Comparison of ENCODE assay signal across 9 cellular contexts in the genomic region with DNA sequence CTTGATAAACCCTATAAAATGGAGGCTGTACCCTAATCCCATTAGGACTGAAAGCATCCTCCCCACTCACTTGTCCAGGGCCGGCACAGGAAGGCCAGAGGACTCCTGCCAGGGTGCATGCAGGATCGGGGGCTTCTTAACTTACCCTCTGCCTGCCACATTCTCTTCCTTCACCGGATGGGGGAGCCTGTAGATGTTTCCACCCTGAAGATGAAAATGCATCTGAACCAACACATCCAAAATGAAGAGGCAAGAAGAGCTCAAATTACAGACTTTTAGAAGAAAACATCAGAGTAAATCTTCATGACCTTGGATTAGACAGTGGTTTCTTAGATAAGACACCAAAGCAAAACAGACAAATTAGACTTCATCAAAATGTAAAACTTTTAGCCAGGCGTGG. TPM values are rescaled to one million over a fixed set of nuclear protein-coding genes. Genes with fewer than 3 reads are reported as not detected.
A peak's percentile ranks its signal among the peaks of the same experiment; 100 is the strongest.
DNase-seq lines count a peak whose midpoint lies in the region; ATAC-seq, FAIRE-seq and TF ChIP-seq lines count a peak whose summit lies in the region.
"Had no signal": no experiment of that assay in that cellular context is flagged by ENCODE, and none has a peak within 500 bp of the region (broad histone marks: within the 10 kb centered on the region; RNA-seq: fewer than 3 reads in every experiment).

No MANE protein-coding gene starts in this region.

- CTCF ChIA-PET in CD4-positive, alpha-beta T cell (lab: Charles Lee): no interaction called here

- POLR2A ChIA-PET in CD4-positive, alpha-beta T cell (lab: Charles Lee): interaction anchor here (0.6 to 0.8 kb wide), 2 partner anchors 59 to 238 kb away, joined by 3 read pairs; partner anchors contain the start of gene SELENOW

- WGBS in mesodermal cell (ENCODE audit: insufficient coverage in 2 of 2), 2 experiments: 43 to 50% methylated on average over 3 of the region's 4 CpGs

- no peak overlapping the region for H3K4me3 Mint-ChIP-seq in CD4-positive, alpha-beta T cell

- intact Hi-C loops in CD4-positive, alpha-beta T cell (cut with DNase I, micrococcal nuclease): loop anchor here in 1 of 2 experiments (2.0 to 5.0 kb wide), 2 partner anchors 37 to 68 kb away; partner anchors contain the start of gene BICRA

- no peak for FAIRE-seq in frontal cortex (lab: Jason Lieb, UNC)

- no peak overlapping the region for H3K4me3 ChIP-seq in mesodermal cell (ENCODE audit: extremely low read depth, insufficient read depth, low read length, poor library complexity, severe bottlenecking)

- no peaks in the 10 kb centered on the region for H3K36me3 ChIP-seq in mesodermal cell (ENCODE audit: control insufficient read depth, insufficient read depth, low read length)

- peaks cover 20% of the 10 kb centered on the region for H3K27me3 ChIP-seq in CD4-positive, alpha-beta T cell (ENCODE audit: control insufficient read depth, insufficient read depth, low read length)

- H3K4me1 ChIP-seq in mesodermal cell (ENCODE audit: control insufficient read depth, insufficient read depth, low read length, poor library complexity, severe bottlenecking): peaks cover 15% of the 10 kb centered on the region

- H3K27ac Mint-ChIP-seq in CD4-positive, alpha-beta T cell: peak overlapping the region; percentile 79

- no peak for DNase-seq in CD4-positive, alpha-beta T cell
- peak; percentile 45 for DNase-seq in HT-29 (ENCODE audit: low spot score)
- DNase-seq in amniotic epithelial cell (ENCODE audit: low read depth): peak; percentile 84
- DNase-seq in putamen (ENCODE audit: low spot score): no peak
- DNase-seq in frontal cortex (ENCODE audit: low spot score in 2 of 2): no peak

- no peaks in the 10 kb centered on the region for H3K9me3 Mint-ChIP-seq in CD4-positive, alpha-beta T cell

- H3K27me3 Mint-ChIP-seq in CD4-positive, alpha-beta T cell: peaks cover 10% of the 10 kb centered on the region

- H3K27ac ChIP-seq in CD4-positive, alpha-beta T cell (ENCODE audit: low read depth, low read length): no peak overlapping the region
- peak overlapping the region; percentile 95 for H3K27ac ChIP-seq in mesodermal cell (ENCODE audit: low read depth, low read length, severe bottlenecking)

- peaks cover 21% of the 10 kb centered on the region for H3K4me1 Mint-ChIP-seq in CD4-positive, alpha-beta T cell (ENCODE audit: low read depth)

- no peaks in the 10 kb centered on the region for H3K36me3 Mint-ChIP-seq in CD4-positive, alpha-beta T cell (ENCODE audit: low read depth)

- no peak for TF ChIP-seq CTCF in CD4-positive, alpha-beta T cell (IDR thresholded peaks at IDR 0.05)

- H3K9me3 ChIP-seq in CD4-positive, alpha-beta T cell (ENCODE audit: control insufficient read depth, low read length): no peaks in the 10 kb centered on the region
- no peaks in the 10 kb centered on the region for H3K9me3 ChIP-seq in mesodermal cell (ENCODE audit: control insufficient read depth, low read length)

- no peak for ATAC-seq in CD4-positive, alpha-beta T cell (ENCODE audit: poor library complexity)
- ATAC-seq in GM18511 (IDR thresholded peaks at IDR 0.05; ENCODE audit: unreplicated experiment) (no peak), HG03457 (IDR thresholded peaks at IDR 0.05; ENCODE audit: unreplicated experiment) (no peak)

RNA-seq across cellular contexts. Expression of gene NAPA, which starts 25.9 kb away (rescaled TPM):
- 100 to 1,000 TPM; 135 to 145 TPM for total RNA-seq in CD4-positive, alpha-beta T cell
- 193 and 224 TPM in 2 replicates for total RNA-seq in HT-29 (2014; rRNA removed; shearing (Covaris generic))
- 69.1 TPM for polyA plus RNA-seq in mesodermal cell (2013, experiment 1 of 2)
- polyA plus RNA-seq in mesodermal cell (2013, experiment 2 of 2): 50.5 TPM
- 43.2 TPM for total RNA-seq in frontal cortex

RNA-seq across cellular contexts. Expression of gene ZNF541, which starts 32.2 kb away (rescaled TPM):
- total RNA-seq in CD4-positive, alpha-beta T cell: under 1 TPM; 0.81 to 0.88 TPM
- not detected in 2 replicates for total RNA-seq in HT-29 (2014; rRNA removed; shearing (Covaris generic))
- polyA plus RNA-seq in mesodermal cell (2013, experiment 1 of 2): not detected
- not detected for polyA plus RNA-seq in mesodermal cell (2013, experiment 2 of 2)
- total RNA-seq in frontal cortex: under 0.01 TPM
- total RNA-seq: activated CD8-positive, alpha-beta memory T cell treated with anti-CD3 and anti-CD28 coated beads for 36 hours had no signal

RNA-seq across cellular contexts. Expression of gene KPTN, which starts 56.7 kb away (rescaled TPM):
- total RNA-seq in CD4-positive, alpha-beta T cell: 1 to 10 TPM; 3.6 to 4.5 TPM
- 26.2 and 30.1 TPM in 2 replicates for total RNA-seq in HT-29 (2014; rRNA removed; shearing (Covaris generic))
- polyA plus RNA-seq in mesodermal cell (2013, experiment 1 of 2): 18.3 TPM
- 12.5 TPM for polyA plus RNA-seq in mesodermal cell (2013, experiment 2 of 2)
- total RNA-seq in frontal cortex: 7.3 TPM

Comparison
In these comparisons a context has a peak if more than half of its experiments do, and no peak if none do; other contexts are left out.
1. DNase-seq: peak in HT-29 (single experiment) and amniotic epithelial cell (single experiment); none in CD4-positive, alpha-beta T cell (0 of 10), putamen (single experiment) and frontal cortex (0 of 2).